ENCODE assay signal across 8 cellular contexts in genomic region chr4:152735302-152735917, GRCh38. TPM values are rescaled to one million over a fixed set of nuclear protein-coding genes. Genes with fewer than 3 reads are reported as not detected.
DNase-seq lines count a peak whose midpoint lies in the region; ATAC-seq, FAIRE-seq and TF ChIP-seq lines count a peak whose summit lies in the region.

No MANE protein-coding gene starts in this region.

- H3K27ac Mint-ChIP-seq in naive B cell: peak overlapping the region in 3 of 6 donors; percentile 11 to 88 (median 46)

- H3K4me3 Mint-ChIP-seq in naive B cell: no peak overlapping the region
- H3K4me3 Mint-ChIP-seq in activated T-cell treated with anti-CD3 and anti-CD28 coated beads, Interleukin-2, amount 50 U/mL, for 4 hours: no peak overlapping the region

- H3K27me3 Mint-ChIP-seq in naive B cell: peaks cover 0 to 6% (median 5%) of the 10 kb centered on the region in 3 donors
- H3K27me3 Mint-ChIP-seq in activated T-cell treated with anti-CD3 and anti-CD28 coated beads, Interleukin-2, amount 50 U/mL, for 4 hours (ENCODE audit: low read depth): peaks cover 3% of the 10 kb centered on the region

- peaks cover 15 to 18% (median 18%) of the 10 kb centered on the region in 3 donors for H3K4me1 Mint-ChIP-seq in naive B cell
- H3K4me1 Mint-ChIP-seq in activated T-cell treated with anti-CD3 and anti-CD28 coated beads, Interleukin-2, amount 50 U/mL, for 4 hours (ENCODE audit: low read depth): no peaks in the 10 kb centered on the region

- DNase-seq in AG08396 (ENCODE audit: low spot score) (peak; percentile 26), GM12891 (ENCODE audit: insufficient read length, low spot score) (no peak), NCI-H460 (ENCODE audit: extremely low read depth, low read depth) (peak; percentile 15), naive B cell (peak; percentile 37)
- DNase-seq in activated T-cell treated with anti-CD3 and anti-CD28 coated beads, Interleukin-2, amount 50 U/mL, for 4 hours: no peak

- peak; percentile 79 for FAIRE-seq in GM12891 (lab: Jason Lieb, UNC)
- FAIRE-seq in colon (lab: Jason Lieb, UNC): peak; percentile 47

- no peak for TF ChIP-seq POLR2A in GM12891 (IDR thresholded peaks at IDR 0.05; ENCODE audit: low read depth, low read length)

- peak; percentile 28 to 62 for ATAC-seq in naive B cell (ENCODE audit: low read depth in 2 of 2)
- no peak for ATAC-seq in HG03097 (IDR thresholded peaks at IDR 0.05; ENCODE audit: low FRiP score, unreplicated experiment)
- ATAC-seq in activated T-cell treated with anti-CD3 and anti-CD28 coated beads, Interleukin-2, amount 50 U/mL, for 4 hours: no peak
- no peak for ATAC-seq in GM18909 (IDR thresholded peaks at IDR 0.05; ENCODE audit: poor library complexity, unreplicated experiment)

- no peaks in the 10 kb centered on the region for H3K36me3 Mint-ChIP-seq in naive B cell
- H3K36me3 Mint-ChIP-seq in activated T-cell treated with anti-CD3 and anti-CD28 coated beads, Interleukin-2, amount 50 U/mL, for 4 hours (ENCODE audit: insufficient read depth): no peaks in the 10 kb centered on the region

- H3K9me3 Mint-ChIP-seq in naive B cell: no peaks in the 10 kb centered on the region
- H3K9me3 Mint-ChIP-seq in activated T-cell treated with anti-CD3 and anti-CD28 coated beads, Interleukin-2, amount 50 U/mL, for 4 hours: no peaks in the 10 kb centered on the region

TF ChIP-seq in GM12891, 5 proteins besides CTCF, POLR2A, EP300 and RAD21:
- TF ChIP-seq PAX5 (IDR thresholded peaks at IDR 0.05; ENCODE audit: insufficient read depth, low read length, severe bottlenecking): no peak
- TF ChIP-seq POU2F2 (IDR thresholded peaks at IDR 0.05; ENCODE audit: low read depth, low read length): no peak
- no peak for TF ChIP-seq POLR2AphosphoS5 (IDR thresholded peaks at IDR 0.05; ENCODE audit: low read depth, low read length)
- TF ChIP-seq SPI1 (IDR thresholded peaks at IDR 0.05; ENCODE audit: low read depth, low read length): no peak
- TF ChIP-seq TAF1 (IDR thresholded peaks at IDR 0.05; ENCODE audit: low read depth, low read length): no peak

RNA-seq across cellular contexts. Expression of gene TIGD4, which starts 44.1 kb away (rescaled TPM):
- 0.22 TPM for polyA plus RNA-seq in GM12891 (2012; ENCODE audit: low read depth, missing spikeins)
- total RNA-seq in NCI-H460 (2014; rRNA removed; shearing (Covaris generic)): 1.8 and 2.3 TPM in 2 replicates
- 1.0 and 3.0 TPM in 2 replicates for polyA plus RNA-seq in NCI-H460 (2014; cell fraction: nucleus; rRNA removed)
- under 1 TPM in 3 of 6 donors, not detected in 3; 0.09 to 0.13 (median 0.12) TPM for polyA plus RNA-seq in naive B cell (ENCODE audit: low read depth in 6 of 6)
- total RNA-seq in activated T-cell treated with anti-CD3 and anti-CD28 coated beads, Interleukin-2, amount 50 U/mL, for 4 hours: under 1 TPM; 0.28 to 0.38 (median 0.32) TPM

RNA-seq across cellular contexts. Expression of gene ARFIP1, which starts 44.3 kb away (rescaled TPM):
- polyA plus RNA-seq in GM12891 (2012; ENCODE audit: low read depth, missing spikeins): 8.5 TPM
- 43.6 and 47.9 TPM in 2 replicates for total RNA-seq in NCI-H460 (2014; rRNA removed; shearing (Covaris generic))
- polyA plus RNA-seq in NCI-H460 (2014; cell fraction: nucleus; rRNA removed): 11.5 and 20.1 TPM in 2 replicates
- 10 to 100 TPM; 21.4 to 32.7 (median 27.8) TPM for polyA plus RNA-seq in naive B cell (ENCODE audit: low read depth in 6 of 6)
- total RNA-seq in activated T-cell treated with anti-CD3 and anti-CD28 coated beads, Interleukin-2, amount 50 U/mL, for 4 hours: 10 to 100 TPM in 2 of 3 donors, 1 to 10 TPM in 1; 9.8 to 11.7 (median 10.7) TPM

RNA-seq across cellular contexts. Expression of gene TMEM154, which starts 55.6 kb away (rescaled TPM):
- 9.3 TPM for polyA plus RNA-seq in GM12891 (2012; ENCODE audit: low read depth, missing spikeins)
- total RNA-seq in NCI-H460 (2014; rRNA removed; shearing (Covaris generic)): 3.5 and 4.2 TPM in 2 replicates
- polyA plus RNA-seq in NCI-H460 (2014; cell fraction: nucleus; rRNA removed): 0.69 and 0.81 TPM in 2 replicates
- polyA plus RNA-seq in naive B cell (ENCODE audit: low read depth in 6 of 6): 100 to 1,000 TPM; 125 to 213 (median 155) TPM
- total RNA-seq in activated T-cell treated with anti-CD3 and anti-CD28 coated beads, Interleukin-2, amount 50 U/mL, for 4 hours: 1 to 10 TPM; 5.6 to 6.2 (median 6.0) TPM

Comparison
In these comparisons a context has a peak if more than half of its experiments do, and no peak if none do; other contexts are left out.
1. DNase-seq: peak in AG08396 (single experiment), NCI-H460 (single experiment) and naive B cell (single experiment); none in GM12891 (single experiment) and activated T-cell treated with anti-CD3 and anti-CD28 coated beads, Interleukin-2, amount 50 U/mL, for 4 hours (single experiment).
2. ATAC-seq: peak in naive B cell (2 of 2); none in HG03097 (single experiment), activated T-cell treated with anti-CD3 and anti-CD28 coated beads, Interleukin-2, amount 50 U/mL, for 4 hours (0 of 2) and GM18909 (single experiment).